1 cellular context compared by ENCODE assay signal in genomic region chr17:29179232-29180036, GRCh38.
A peak's percentile ranks its signal among the peaks of the same experiment; 100 is the strongest.
TF ChIP-seq lines count a peak whose summit lies in the region.

No MANE protein-coding gene starts in this region.

TF ChIP-seq in HepG2, 621 proteins besides CTCF, POLR2A, EP300 and RAD21 (continued from another document and continues in another):
- TF ChIP-seq SRY (CRISPR knock-in tag; IDR thresholded peaks at IDR 0.05) (0 out of 2 replicates have a peak, but pooled peaks have one; percentile 28), ZNF562 (CRISPR knock-in tag; IDR thresholded peaks at IDR 0.05; ENCODE audit: borderline replicate concordance) (no peak), XRCC5 (optimal IDR thresholded peaks at IDR 0.05; ENCODE audit: low read length) (no peak), THAP8 (CRISPR knock-in tag; IDR thresholded peaks at IDR 0.05; ENCODE audit: borderline replicate concordance) (no peak), NFIC (IDR thresholded peaks at IDR 0.05; ENCODE audit: low read length) (no peak), FIP1L1 (IDR thresholded peaks at IDR 0.05; ENCODE audit: borderline replicate concordance, insufficient read depth, low read depth, low read length) (no peak), FOXK1 (CRISPR knock-in tag; IDR thresholded peaks at IDR 0.05; ENCODE audit: borderline replicate concordance, low read depth) (no peak; the same call in 1 of the 2 replicates), JUNB (CRISPR knock-in tag; IDR thresholded peaks at IDR 0.05; ENCODE audit: borderline replicate concordance) (no peak), ZBTB1 (CRISPR knock-in tag; IDR thresholded peaks at IDR 0.05; ENCODE audit: borderline replicate concordance) (no peak), HNRNPUL1 (IDR thresholded peaks at IDR 0.05; ENCODE audit: low read depth, low read length) (no peak), AGO1 (IDR thresholded peaks at IDR 0.05; ENCODE audit: low read depth, low read length, poor library complexity, severe bottlenecking) (no peak), ZNF615 (CRISPR knock-in tag; IDR thresholded peaks at IDR 0.05; ENCODE audit: borderline replicate concordance) (no peak), YEATS2 (CRISPR knock-in tag; IDR thresholded peaks at IDR 0.05; ENCODE audit: borderline replicate concordance) (peak; percentile 34; the same call in 1 of the 2 replicates), SNRNP70 (IDR thresholded peaks at IDR 0.05; ENCODE audit: low read depth, low read length) (no peak), CENPX (CRISPR knock-in tag; IDR thresholded peaks at IDR 0.05) (no peak), ATF7 (IDR thresholded peaks at IDR 0.05) (no peak), ATF7 (CRISPR knock-in tag; IDR thresholded peaks at IDR 0.05) (no peak), ZBTB42 (CRISPR knock-in tag; IDR thresholded peaks at IDR 0.05) (no peak), ZNF282 (IDR thresholded peaks at IDR 0.05; ENCODE audit: partially characterized antibody) (no peak), ATF3 (CRISPR knock-in tag; IDR thresholded peaks at IDR 0.05) (no peak), MZF1 (CRISPR knock-in tag; IDR thresholded peaks at IDR 0.05; ENCODE audit: borderline replicate concordance) (no peak), TRIM24 (CRISPR knock-in tag; IDR thresholded peaks at IDR 0.05) (no peak), SSRP1 (CRISPR knock-in tag; IDR thresholded peaks at IDR 0.05) (no peak), ZNF160 (CRISPR knock-in tag; IDR thresholded peaks at IDR 0.05) (no peak), ZBTB20 (CRISPR knock-in tag; IDR thresholded peaks at IDR 0.05; ENCODE audit: borderline replicate concordance, low read depth) (no peak), ZNF737 (CRISPR knock-in tag; IDR thresholded peaks at IDR 0.05; ENCODE audit: borderline replicate concordance) (no peak), ELF3 (CRISPR knock-in tag; IDR thresholded peaks at IDR 0.05) (peak; percentile 59; the same call in 1 of the 2 replicates), SIN3B (IDR thresholded peaks at IDR 0.05; ENCODE audit: low read length) (no peak), SNAI1 (CRISPR knock-in tag; IDR thresholded peaks at IDR 0.05; ENCODE audit: borderline replicate concordance) (no peak), ZNF704 (CRISPR knock-in tag; IDR thresholded peaks at IDR 0.05; ENCODE audit: borderline replicate concordance) (no peak), RBM22 (optimal IDR thresholded peaks at IDR 0.05; ENCODE audit: low read length) (no peak), DNMT3B (CRISPR knock-in tag; conservative IDR thresholded peaks at IDR 0.05) (no peak), ZNF841 (CRISPR knock-in tag; IDR thresholded peaks at IDR 0.05; ENCODE audit: borderline replicate concordance) (no peak), PHF21A (CRISPR knock-in tag; IDR thresholded peaks at IDR 0.05) (peak; percentile 72), JUN (CRISPR knock-in tag; IDR thresholded peaks at IDR 0.05) (no peak), SOX6 (IDR thresholded peaks at IDR 0.05) (no peak), SOX6 (CRISPR knock-in tag; IDR thresholded peaks at IDR 0.05) (peak; percentile 71)
- TF ChIP-seq, protein P1, sequence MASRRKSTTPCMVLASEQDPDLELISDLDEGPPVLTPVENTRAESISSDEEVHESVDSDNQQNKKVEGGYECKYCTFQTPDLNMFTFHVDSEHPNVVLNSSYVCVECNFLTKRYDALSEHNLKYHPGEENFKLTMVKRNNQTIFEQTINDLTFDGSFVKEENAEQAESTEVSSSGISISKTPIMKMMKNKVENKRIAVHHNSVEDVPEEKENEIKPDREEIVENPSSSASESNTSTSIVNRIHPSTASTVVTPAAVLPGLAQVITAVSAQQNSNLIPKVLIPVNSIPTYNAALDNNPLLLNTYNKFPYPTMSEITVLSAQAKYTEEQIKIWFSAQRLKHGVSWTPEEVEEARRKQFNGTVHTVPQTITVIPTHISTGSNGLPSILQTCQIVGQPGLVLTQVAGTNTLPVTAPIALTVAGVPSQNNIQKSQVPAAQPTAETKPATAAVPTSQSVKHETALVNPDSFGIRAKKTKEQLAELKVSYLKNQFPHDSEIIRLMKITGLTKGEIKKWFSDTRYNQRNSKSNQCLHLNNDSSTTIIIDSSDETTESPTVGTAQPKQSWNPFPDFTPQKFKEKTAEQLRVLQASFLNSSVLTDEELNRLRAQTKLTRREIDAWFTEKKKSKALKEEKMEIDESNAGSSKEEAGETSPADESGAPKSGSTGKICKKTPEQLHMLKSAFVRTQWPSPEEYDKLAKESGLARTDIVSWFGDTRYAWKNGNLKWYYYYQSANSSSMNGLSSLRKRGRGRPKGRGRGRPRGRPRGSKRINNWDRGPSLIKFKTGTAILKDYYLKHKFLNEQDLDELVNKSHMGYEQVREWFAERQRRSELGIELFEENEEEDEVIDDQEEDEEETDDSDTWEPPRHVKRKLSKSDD (CRISPR knock-in tag; IDR thresholded peaks at IDR 0.05; ENCODE audit: low read depth): 0 out of 2 replicates have a peak, but pooled peaks have one; percentile 28
- TF ChIP-seq, protein P2, sequence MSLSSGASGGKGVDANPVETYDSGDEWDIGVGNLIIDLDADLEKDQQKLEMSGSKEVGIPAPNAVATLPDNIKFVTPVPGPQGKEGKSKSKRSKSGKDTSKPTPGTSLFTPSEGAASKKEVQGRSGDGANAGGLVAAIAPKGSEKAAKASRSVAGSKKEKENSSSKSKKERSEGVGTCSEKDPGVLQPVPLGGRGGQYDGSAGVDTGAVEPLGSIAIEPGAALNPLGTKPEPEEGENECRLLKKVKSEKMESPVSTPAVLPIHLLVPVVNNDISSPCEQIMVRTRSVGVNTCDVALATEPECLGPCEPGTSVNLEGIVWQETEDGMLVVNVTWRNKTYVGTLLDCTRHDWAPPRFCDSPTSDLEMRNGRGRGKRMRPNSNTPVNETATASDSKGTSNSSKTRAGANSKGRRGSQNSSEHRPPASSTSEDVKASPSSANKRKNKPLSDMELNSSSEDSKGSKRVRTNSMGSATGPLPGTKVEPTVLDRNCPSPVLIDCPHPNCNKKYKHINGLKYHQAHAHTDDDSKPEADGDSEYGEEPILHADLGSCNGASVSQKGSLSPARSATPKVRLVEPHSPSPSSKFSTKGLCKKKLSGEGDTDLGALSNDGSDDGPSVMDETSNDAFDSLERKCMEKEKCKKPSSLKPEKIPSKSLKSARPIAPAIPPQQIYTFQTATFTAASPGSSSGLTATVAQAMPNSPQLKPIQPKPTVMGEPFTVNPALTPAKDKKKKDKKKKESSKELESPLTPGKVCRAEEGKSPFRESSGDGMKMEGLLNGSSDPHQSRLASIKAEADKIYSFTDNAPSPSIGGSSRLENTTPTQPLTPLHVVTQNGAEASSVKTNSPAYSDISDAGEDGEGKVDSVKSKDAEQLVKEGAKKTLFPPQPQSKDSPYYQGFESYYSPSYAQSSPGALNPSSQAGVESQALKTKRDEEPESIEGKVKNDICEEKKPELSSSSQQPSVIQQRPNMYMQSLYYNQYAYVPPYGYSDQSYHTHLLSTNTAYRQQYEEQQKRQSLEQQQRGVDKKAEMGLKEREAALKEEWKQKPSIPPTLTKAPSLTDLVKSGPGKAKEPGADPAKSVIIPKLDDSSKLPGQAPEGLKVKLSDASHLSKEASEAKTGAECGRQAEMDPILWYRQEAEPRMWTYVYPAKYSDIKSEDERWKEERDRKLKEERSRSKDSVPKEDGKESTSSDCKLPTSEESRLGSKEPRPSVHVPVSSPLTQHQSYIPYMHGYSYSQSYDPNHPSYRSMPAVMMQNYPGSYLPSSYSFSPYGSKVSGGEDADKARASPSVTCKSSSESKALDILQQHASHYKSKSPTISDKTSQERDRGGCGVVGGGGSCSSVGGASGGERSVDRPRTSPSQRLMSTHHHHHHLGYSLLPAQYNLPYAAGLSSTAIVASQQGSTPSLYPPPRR (CRISPR knock-in tag; IDR thresholded peaks at IDR 0.05; ENCODE audit: borderline replicate concordance): peak; percentile 69
- TF ChIP-seq, protein P3, sequence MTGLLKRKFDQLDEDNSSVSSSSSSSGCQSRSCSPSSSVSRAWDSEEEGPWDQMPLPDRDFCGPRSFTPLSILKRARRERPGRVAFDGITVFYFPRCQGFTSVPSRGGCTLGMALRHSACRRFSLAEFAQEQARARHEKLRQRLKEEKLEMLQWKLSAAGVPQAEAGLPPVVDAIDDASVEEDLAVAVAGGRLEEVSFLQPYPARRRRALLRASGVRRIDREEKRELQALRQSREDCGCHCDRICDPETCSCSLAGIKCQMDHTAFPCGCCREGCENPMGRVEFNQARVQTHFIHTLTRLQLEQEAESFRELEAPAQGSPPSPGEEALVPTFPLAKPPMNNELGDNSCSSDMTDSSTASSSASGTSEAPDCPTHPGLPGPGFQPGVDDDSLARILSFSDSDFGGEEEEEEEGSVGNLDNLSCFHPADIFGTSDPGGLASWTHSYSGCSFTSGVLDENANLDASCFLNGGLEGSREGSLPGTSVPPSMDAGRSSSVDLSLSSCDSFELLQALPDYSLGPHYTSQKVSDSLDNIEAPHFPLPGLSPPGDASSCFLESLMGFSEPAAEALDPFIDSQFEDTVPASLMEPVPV (CRISPR knock-in tag; IDR thresholded peaks at IDR 0.05): peak; percentile 37; the same call in 1 of the 2 replicates
- TF ChIP-seq, protein P4, sequence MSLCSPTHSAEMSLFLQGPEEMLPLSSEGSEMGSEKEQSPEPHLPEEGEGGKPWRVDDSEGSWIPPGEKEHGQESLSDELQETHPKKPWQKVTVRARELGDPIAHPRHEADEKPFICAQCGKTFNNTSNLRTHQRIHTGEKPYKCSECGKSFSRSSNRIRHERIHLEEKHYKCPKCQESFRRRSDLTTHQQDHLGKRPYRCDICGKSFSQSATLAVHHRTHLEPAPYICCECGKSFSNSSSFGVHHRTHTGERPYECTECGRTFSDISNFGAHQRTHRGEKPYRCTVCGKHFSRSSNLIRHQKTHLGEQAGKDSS (CRISPR knock-in tag; IDR thresholded peaks at IDR 0.05; ENCODE audit: borderline replicate concordance, low read depth): no peak
- TF ChIP-seq, protein P5, sequence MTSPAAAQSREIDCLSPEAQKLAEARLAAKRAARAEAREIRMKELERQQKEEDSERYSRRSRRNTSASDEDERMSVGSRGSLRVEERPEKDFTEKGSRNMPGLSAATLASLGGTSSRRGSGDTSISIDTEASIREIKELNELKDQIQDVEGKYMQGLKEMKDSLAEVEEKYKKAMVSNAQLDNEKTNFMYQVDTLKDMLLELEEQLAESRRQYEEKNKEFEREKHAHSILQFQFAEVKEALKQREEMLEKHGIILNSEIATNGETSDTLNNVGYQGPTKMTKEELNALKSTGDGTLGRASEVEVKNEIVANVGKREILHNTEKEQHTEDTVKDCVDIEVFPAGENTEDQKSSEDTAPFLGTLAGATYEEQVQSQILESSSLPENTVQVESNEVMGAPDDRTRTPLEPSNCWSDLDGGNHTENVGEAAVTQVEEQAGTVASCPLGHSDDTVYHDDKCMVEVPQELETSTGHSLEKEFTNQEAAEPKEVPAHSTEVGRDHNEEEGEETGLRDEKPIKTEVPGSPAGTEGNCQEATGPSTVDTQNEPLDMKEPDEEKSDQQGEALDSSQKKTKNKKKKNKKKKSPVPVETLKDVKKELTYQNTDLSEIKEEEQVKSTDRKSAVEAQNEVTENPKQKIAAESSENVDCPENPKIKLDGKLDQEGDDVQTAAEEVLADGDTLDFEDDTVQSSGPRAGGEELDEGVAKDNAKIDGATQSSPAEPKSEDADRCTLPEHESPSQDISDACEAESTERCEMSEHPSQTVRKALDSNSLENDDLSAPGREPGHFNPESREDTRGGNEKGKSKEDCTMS (CRISPR knock-in tag; conservative IDR thresholded peaks at IDR 0.05): no peak
- TF ChIP-seq, protein P6, sequence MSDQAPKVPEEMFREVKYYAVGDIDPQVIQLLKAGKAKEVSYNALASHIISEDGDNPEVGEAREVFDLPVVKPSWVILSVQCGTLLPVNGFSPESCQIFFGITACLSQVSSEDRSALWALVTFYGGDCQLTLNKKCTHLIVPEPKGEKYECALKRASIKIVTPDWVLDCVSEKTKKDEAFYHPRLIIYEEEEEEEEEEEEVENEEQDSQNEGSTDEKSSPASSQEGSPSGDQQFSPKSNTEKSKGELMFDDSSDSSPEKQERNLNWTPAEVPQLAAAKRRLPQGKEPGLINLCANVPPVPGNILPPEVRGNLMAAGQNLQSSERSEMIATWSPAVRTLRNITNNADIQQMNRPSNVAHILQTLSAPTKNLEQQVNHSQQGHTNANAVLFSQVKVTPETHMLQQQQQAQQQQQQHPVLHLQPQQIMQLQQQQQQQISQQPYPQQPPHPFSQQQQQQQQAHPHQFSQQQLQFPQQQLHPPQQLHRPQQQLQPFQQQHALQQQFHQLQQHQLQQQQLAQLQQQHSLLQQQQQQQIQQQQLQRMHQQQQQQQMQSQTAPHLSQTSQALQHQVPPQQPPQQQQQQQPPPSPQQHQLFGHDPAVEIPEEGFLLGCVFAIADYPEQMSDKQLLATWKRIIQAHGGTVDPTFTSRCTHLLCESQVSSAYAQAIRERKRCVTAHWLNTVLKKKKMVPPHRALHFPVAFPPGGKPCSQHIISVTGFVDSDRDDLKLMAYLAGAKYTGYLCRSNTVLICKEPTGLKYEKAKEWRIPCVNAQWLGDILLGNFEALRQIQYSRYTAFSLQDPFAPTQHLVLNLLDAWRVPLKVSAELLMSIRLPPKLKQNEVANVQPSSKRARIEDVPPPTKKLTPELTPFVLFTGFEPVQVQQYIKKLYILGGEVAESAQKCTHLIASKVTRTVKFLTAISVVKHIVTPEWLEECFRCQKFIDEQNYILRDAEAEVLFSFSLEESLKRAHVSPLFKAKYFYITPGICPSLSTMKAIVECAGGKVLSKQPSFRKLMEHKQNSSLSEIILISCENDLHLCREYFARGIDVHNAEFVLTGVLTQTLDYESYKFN (CRISPR knock-in tag; conservative IDR thresholded peaks at IDR 0.05): peak; percentile 75
- TF ChIP-seq, protein P7, sequence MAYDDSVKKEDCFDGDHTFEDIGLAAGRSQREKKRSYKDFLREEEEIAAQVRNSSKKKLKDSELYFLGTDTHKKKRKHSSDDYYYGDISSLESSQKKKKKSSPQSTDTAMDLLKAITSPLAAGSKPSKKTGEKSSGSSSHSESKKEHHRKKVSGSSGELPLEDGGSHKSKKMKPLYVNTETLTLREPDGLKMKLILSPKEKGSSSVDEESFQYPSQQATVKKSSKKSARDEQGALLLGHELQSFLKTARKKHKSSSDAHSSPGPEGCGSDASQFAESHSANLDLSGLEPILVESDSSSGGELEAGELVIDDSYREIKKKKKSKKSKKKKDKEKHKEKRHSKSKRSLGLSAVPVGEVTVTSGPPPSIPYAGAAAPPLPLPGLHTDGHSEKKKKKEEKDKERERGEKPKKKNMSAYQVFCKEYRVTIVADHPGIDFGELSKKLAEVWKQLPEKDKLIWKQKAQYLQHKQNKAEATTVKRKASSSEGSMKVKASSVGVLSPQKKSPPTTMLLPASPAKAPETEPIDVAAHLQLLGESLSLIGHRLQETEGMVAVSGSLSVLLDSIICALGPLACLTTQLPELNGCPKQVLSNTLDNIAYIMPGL (CRISPR knock-in tag; IDR thresholded peaks at IDR 0.05; ENCODE audit: borderline replicate concordance in 1 of 2, low read depth in 1 of 2): no peak; a peak in 2 of 4 replicates
